ENCODE assay signal across 8 cellular contexts in the genomic region with DNA sequence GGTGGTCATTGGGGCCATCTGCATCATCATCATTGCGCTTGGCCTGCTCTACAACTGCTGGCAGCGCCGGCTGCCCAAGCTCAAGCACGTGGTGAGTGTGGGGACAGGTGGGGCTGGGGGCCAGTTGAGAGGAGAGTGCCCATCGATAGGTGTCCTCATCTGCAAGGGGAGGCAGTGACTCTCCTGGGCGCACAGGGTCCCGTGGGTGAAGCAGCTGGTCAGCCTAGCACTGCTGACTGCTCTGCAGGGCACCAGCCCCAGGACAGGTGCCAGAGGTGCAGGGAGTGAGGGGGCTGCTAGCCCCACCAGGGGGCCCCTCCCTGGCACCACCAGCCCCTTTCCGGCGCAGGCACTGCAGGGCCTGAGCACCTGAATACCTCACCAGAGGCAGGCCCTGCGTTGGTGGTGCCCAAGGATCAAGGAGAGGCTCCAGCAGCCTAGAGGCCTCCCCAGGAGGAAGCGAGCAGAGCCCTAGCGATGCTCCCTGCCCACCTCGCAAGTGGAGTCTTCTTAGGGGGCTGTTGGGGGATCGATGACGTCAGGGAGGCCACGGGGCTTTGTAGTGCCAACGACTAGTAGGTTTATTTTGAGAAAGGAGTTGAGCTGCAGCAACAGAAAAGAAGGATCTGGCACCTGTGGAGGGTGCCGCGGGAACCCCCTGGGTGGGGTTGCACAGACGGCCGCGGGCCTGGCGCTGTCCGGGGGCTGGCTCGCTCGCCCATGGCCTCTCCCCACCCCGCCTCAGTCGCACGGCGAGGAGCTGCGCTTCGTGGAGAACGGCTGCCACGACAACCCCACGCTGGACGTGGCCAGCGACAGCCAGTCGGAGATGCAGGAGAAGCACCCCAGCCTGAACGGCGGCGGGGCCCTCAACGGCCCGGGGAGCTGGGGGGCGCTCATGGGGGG. TPM values are rescaled to one million over a fixed set of nuclear protein-coding genes. Genes with fewer than 3 reads are reported as not detected.
DNase-seq lines count a peak whose midpoint lies in the region; ATAC-seq and TF ChIP-seq lines count a peak whose summit lies in the region.

No MANE protein-coding gene starts in this region.

- no peaks in the 10 kb centered on the region for H3K9me2 ChIP-seq in GM23248 (ENCODE audit: insufficient read depth)

- TF ChIP-seq POLR2A in sigmoid colon (IDR thresholded peaks at IDR 0.05): no peak

- intact Hi-C loops in sigmoid colon (cut with DNase I): loop anchor here (5.0 kb wide), 3 partner anchors 74 to 381 kb away; partner anchors contain the start of genes MCM2, MGLL and SEC61A1

- H3K9ac ChIP-seq in GM23248: peak overlapping the region; percentile 89

- H3K9me3 Mint-ChIP-seq in activated naive CD4-positive, alpha-beta T cell treated with anti-CD3 and anti-CD28 coated beads, Interleukin-2, amount 50 U/mL, for 72 hours: no peaks in the 10 kb centered on the region

- H3K27me3 ChIP-seq in GM23248 (replicated peaks; ENCODE audit: insufficient read depth): no peaks in the 10 kb centered on the region
- H3K27me3 ChIP-seq in right atrium auricular region: no peaks in the 10 kb centered on the region
- no peaks in the 10 kb centered on the region for H3K27me3 ChIP-seq in sigmoid colon

- 25 to 29% methylated on average over 34 to 38 of the region's 44 CpGs for WGBS in GM23248 (ENCODE audit: low coverage in 1 of 2, low lambda C conversion rate in 2 of 2, missing lambda C conversion rate in 2 of 2), 2 experiments
- 16 to 20% methylated on average over 44 of the region's 44 CpGs for WGBS in sigmoid colon, 2 donors

- no peak for TF ChIP-seq CTCF in right atrium auricular region (IDR thresholded peaks at IDR 0.05)
- no peak for TF ChIP-seq CTCF in sigmoid colon (IDR thresholded peaks at IDR 0.05)

- H3K36me3 ChIP-seq in GM23248 (ENCODE audit: low read depth) (no peaks in the 10 kb centered on the region), right atrium auricular region (peaks cover 4% of the 10 kb centered on the region), sigmoid colon (peaks cover 0 to 21% (median 3%) of the 10 kb centered on the region in 4 donors)

- H4K20me1 ChIP-seq in GM23248 (ENCODE audit: insufficient read depth): no peaks in the 10 kb centered on the region

- ATAC-seq in activated naive CD4-positive, alpha-beta T cell treated with anti-CD3 and anti-CD28 coated beads, Interleukin-2, amount 50 U/mL, for 72 hours: peak; percentile 2 to 17

- in situ Hi-C loops in GM23248 (cut with MboI): no loop called here

- H3K79me2 ChIP-seq in GM23248 (ENCODE audit: insufficient read depth): peaks cover 9% of the 10 kb centered on the region; the same call in 1 of the 2 replicates

- H3K27ac Mint-ChIP-seq in activated naive CD4-positive, alpha-beta T cell treated with anti-CD3 and anti-CD28 coated beads, Interleukin-2, amount 50 U/mL, for 72 hours: peak overlapping the region; percentile 89 to 99

- H3K4me1 ChIP-seq in GM23248 (ENCODE audit: insufficient read depth) (no peaks in the 10 kb centered on the region), right atrium auricular region (peaks cover 0 to 39% of the 10 kb centered on the region in 2 donors), sigmoid colon (peaks cover 0 to 34% (median 27%) of the 10 kb centered on the region in 4 donors)

- peaks cover 5 to 6% of the 10 kb centered on the region in 2 donors for H3K36me3 Mint-ChIP-seq in activated naive CD4-positive, alpha-beta T cell treated with anti-CD3 and anti-CD28 coated beads, Interleukin-2, amount 50 U/mL, for 72 hours

- H3K27ac ChIP-seq in GM23248: peak overlapping the region; percentile 35
- peak overlapping the region; percentile 89 to 91 for H3K27ac ChIP-seq in right atrium auricular region
- H3K27ac ChIP-seq in sigmoid colon: peak overlapping the region; percentile 89 to 93 (median 92)

- no peaks in the 10 kb centered on the region for H3F3A ChIP-seq in GM23248 (ENCODE audit: insufficient read depth)

- H3K4me3 ChIP-seq in GM08714 (ENCODE audit: low read length) (peak overlapping the region; percentile 66; the same call in 1 of the 2 replicates), GM23248 (peak overlapping the region; percentile 74), right atrium auricular region (peak overlapping the region; percentile 88 to 92), sigmoid colon (peak overlapping the region; percentile 81 to 100 (median 90))

- H2AFZ ChIP-seq in GM23248: peak overlapping the region; percentile 83

- no peak for TF ChIP-seq EP300 in sigmoid colon (IDR thresholded peaks at IDR 0.05)

- peak overlapping the region; percentile 87 for H3K4me2 ChIP-seq in GM23248 (ENCODE audit: unreplicated experiment)

- H3K9me3 ChIP-seq in GM23248 (ENCODE audit: low read depth): no peaks in the 10 kb centered on the region
- H3K9me3 ChIP-seq in right atrium auricular region: no peaks in the 10 kb centered on the region
- H3K9me3 ChIP-seq in sigmoid colon: no peaks in the 10 kb centered on the region

- DNase-seq in GM23248: peak; percentile 53
- peak; percentile 26 for DNase-seq in NCI-H1105 (lab: John Stamatoyannopoulos, UW)
- DNase-seq in activated naive CD4-positive, alpha-beta T cell treated with anti-CD3 and anti-CD28 coated beads, Interleukin-2, amount 50 U/mL, for 72 hours (ENCODE audit: low spot score in 2 of 2): peak; percentile 28 to 67
- no peak for DNase-seq in right atrium auricular region (ENCODE audit: low spot score)
- peak; percentile 69 for DNase-seq in sigmoid colon
- DNase-seq in NCI-H2171 treated with DMSO at 0.1 percent for 48 hours (lab: John Stamatoyannopoulos, UW): no peak
- DNase-seq in NCI-H1930 (lab: John Stamatoyannopoulos, UW): no peak

RNA-seq across cellular contexts. Expression of gene ABTB1, which starts 1.0 kb away (rescaled TPM):
- 7.8 and 8.9 TPM in 2 replicates for total RNA-seq in GM23248 (2014; rRNA removed; shearing (Covaris generic))
- 20.4 and 20.9 TPM in 2 replicates for polyA plus RNA-seq in GM23248 (2016; fragmentation: Nextera tagmentation; extraction: Ambion mirVana)
- 10 to 100 TPM; 12.2 to 27.6 TPM for total RNA-seq in activated naive CD4-positive, alpha-beta T cell treated with anti-CD3 and anti-CD28 coated beads, Interleukin-2, amount 50 U/mL, for 72 hours
- 10 to 100 TPM; 14.9 to 16.9 TPM for total RNA-seq in right atrium auricular region
- total RNA-seq in sigmoid colon: 10 to 100 TPM; 33.5 to 75.3 (median 49.1) TPM
- 10 to 100 TPM; 18.0 to 36.5 (median 24.6) TPM for polyA plus RNA-seq in sigmoid colon

RNA-seq across cellular contexts. Expression of gene PODXL2, which starts 42.8 kb away (rescaled TPM):
- 0.89 and 2.5 TPM in 2 replicates for total RNA-seq in GM23248 (2014; rRNA removed; shearing (Covaris generic))
- polyA plus RNA-seq in GM23248 (2016; fragmentation: Nextera tagmentation; extraction: Ambion mirVana): 1.2 and 1.8 TPM in 2 replicates
- 1 to 10 TPM in 1 of 2 donors, under 1 TPM in 1; 0.43 to 1.8 TPM for total RNA-seq in activated naive CD4-positive, alpha-beta T cell treated with anti-CD3 and anti-CD28 coated beads, Interleukin-2, amount 50 U/mL, for 72 hours
- 1 to 10 TPM; 1.9 to 2.9 TPM for total RNA-seq in right atrium auricular region
- 1 to 10 TPM; 2.0 to 4.3 (median 2.4) TPM for total RNA-seq in sigmoid colon
- 10 to 100 TPM in 1 of 3 donors, 1 to 10 TPM in 2; 2.5 to 16.7 (median 3.0) TPM for polyA plus RNA-seq in sigmoid colon

Comparison
In these comparisons a context has a peak if more than half of its experiments do, and no peak if none do; other contexts are left out.
1. DNase-seq: peak in GM23248 (single experiment), NCI-H1105 (single experiment), activated naive CD4-positive, alpha-beta T cell treated with anti-CD3 and anti-CD28 coated beads, Interleukin-2, amount 50 U/mL, for 72 hours (2 of 2) and sigmoid colon (single experiment); none in right atrium auricular region (single experiment), NCI-H2171 treated with DMSO at 0.1 percent for 48 hours (single experiment) and NCI-H1930 (0 of 2).
2. H3K27ac ChIP-seq: peak in every context shown above with its lines; median percentile 92 in sigmoid colon; 90 in right atrium auricular region; 35 in GM23248.
3. Peak in every context shown above with its lines, with median percentiles within 50 percentile points of each other: H3K4me3 ChIP-seq.